12 cellular contexts compared by ENCODE assay signal in the genomic region with DNA sequence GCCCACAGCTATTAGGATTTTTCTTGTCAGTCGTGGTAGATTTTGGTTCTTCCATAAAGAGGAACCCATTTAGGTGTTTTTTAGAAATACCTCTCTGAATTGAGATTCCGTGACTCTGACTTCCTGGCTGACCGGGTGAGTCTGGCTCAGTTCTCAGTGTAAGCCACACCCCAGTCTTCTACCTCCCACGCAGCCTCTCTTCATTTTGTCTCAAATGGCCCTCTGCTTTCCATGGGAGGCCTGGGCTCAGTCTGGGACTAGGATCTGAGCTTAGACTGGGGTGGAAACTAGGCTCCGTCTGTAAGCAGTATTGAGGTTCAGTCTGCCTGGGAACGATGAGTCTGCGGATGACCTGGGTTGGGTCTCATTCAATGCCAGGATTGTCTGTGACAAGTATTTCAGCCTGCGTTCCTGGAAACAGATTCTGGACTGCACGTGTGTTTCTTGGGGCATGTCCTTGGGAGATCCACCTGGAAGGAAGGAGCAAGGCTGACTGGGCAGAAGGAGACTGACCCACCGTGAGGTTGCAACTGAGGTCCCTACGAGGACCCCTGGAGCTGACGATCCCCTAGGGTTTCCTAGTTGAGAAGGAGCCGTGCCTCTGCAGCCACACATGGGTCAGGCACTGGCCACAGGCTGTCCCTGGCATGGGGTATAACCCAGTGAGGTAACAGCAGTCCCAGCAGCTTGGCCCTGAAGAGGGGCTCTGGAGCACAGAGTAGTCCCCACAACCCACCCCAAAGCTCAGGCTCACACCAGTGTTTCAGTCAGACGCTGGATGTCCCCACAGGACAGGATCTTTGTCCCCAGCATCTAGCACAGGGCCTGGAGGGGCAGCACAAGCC. TPM values are rescaled to one million over a fixed set of nuclear protein-coding genes. Genes with fewer than 3 reads are reported as not detected.
DNase-seq lines count a peak whose midpoint lies in the region; ATAC-seq and TF ChIP-seq lines count a peak whose summit lies in the region.
"Had no signal": no experiment of that assay in that cellular context is flagged by ENCODE, and none has a peak within 500 bp of the region (broad histone marks: within the 10 kb centered on the region; RNA-seq: fewer than 3 reads in every experiment).

No MANE protein-coding gene starts in this region.

- H2AK5ac ChIP-seq in neuronal stem cell (ENCODE audit: low read depth, low read length) = peak overlapping the region; percentile 86

- H4K8ac ChIP-seq in neuronal stem cell (ENCODE audit: low read depth, low read length) = no peak overlapping the region

- no peak for TF ChIP-seq CTCF in SU-DHL-6 (IDR thresholded peaks at IDR 0.05; ENCODE audit: insufficient read depth, low read length, poor library complexity, severe bottlenecking)
- TF ChIP-seq CTCF in WERI-Rb-1 (IDR thresholded peaks at IDR 0.05; ENCODE audit: low read depth, low read length) = no peak

- no peak for DNase-seq in neuronal stem cell (ENCODE audit: low spot score)
- DNase-seq in AG08396 (ENCODE audit: low spot score) = no peak
- no peak for DNase-seq in WERI-Rb-1
- no peak for DNase-seq in middle frontal gyrus (ENCODE audit: extremely low spot score, low spot score)
- DNase-seq in HEK293T (ENCODE audit: extremely low spot score) = no peak
- DNase-seq: GF-D8, glutamatergic neuron had no signal

- H3K4me3 ChIP-seq in SU-DHL-6 (ENCODE audit: insufficient read depth, low read length, poor library complexity, severe bottlenecking) = peak overlapping the region; percentile 6
- no peak overlapping the region for H3K4me3 ChIP-seq in neuronal stem cell (ENCODE audit: low read length in 2 of 2)
- H3K4me3 ChIP-seq in WERI-Rb-1 (ENCODE audit: low read depth, low read length) = no peak overlapping the region
- H3K4me3 ChIP-seq: ascending aorta had no signal

- no peak overlapping the region for H2BK12ac ChIP-seq in neuronal stem cell (ENCODE audit: low read length)

- H3K9me2 ChIP-seq in SU-DHL-6 (replicated peaks; ENCODE audit: insufficient read depth, low read length) = no peaks in the 10 kb centered on the region

- peaks cover 5 to 24% of the 10 kb centered on the region in 2 donors for H3K4me1 ChIP-seq in neuronal stem cell (ENCODE audit: control insufficient read depth in 2 of 2, insufficient read depth in 1 of 2, low read depth in 1 of 2, low read length in 2 of 2)
- H3K4me1 ChIP-seq: ascending aorta had no signal

- POLR2A ChIA-PET in HEK293T (lab: Yijun Ruan, JAX) = no interaction called here

- H3K4ac ChIP-seq in neuronal stem cell (ENCODE audit: low read length) = no peak overlapping the region

- H4K20me1 ChIP-seq in SU-DHL-6 (ENCODE audit: low read depth, low read length) = no peaks in the 10 kb centered on the region

- H3K9ac ChIP-seq in SU-DHL-6 (ENCODE audit: low read length) (peak overlapping the region; percentile 66), neuronal stem cell (ENCODE audit: low read depth, low read length, poor library complexity) (peak overlapping the region; percentile 80)

- H3K4me2 ChIP-seq in SU-DHL-6 (ENCODE audit: low read depth, low read length, poor library complexity, severe bottlenecking) (peak overlapping the region; percentile 57), neuronal stem cell (ENCODE audit: insufficient read depth, low read length, poor library complexity, severe bottlenecking) (no peak overlapping the region)

- H3K9me3 ChIP-seq in SU-DHL-6 (ENCODE audit: insufficient read depth, low read length) (no peaks in the 10 kb centered on the region), neuronal stem cell (replicated peaks in 1 of 2; ENCODE audit: control insufficient read depth in 2 of 2, insufficient read depth in 1 of 2, low read depth in 1 of 2, low read length in 2 of 2) (peaks cover 0 to 10% of the 10 kb centered on the region in 2 donors), WERI-Rb-1 (ENCODE audit: severe bottlenecking) (no peaks in the 10 kb centered on the region)
- H3K9me3 ChIP-seq: ascending aorta had no signal

- H2BK5ac ChIP-seq in neuronal stem cell (ENCODE audit: low read length) = peak overlapping the region; percentile 61

- H3F3A ChIP-seq in SU-DHL-6 (ENCODE audit: insufficient read depth) = peaks cover 89% of the 10 kb centered on the region

- ATAC-seq in GM18519 (IDR thresholded peaks at IDR 0.05; ENCODE audit: low FRiP score, unreplicated experiment) (peak; percentile 22), HG02623 (IDR thresholded peaks at IDR 0.05; ENCODE audit: unreplicated experiment) (peak; percentile 25)
- ATAC-seq: activated CD4-positive, CD25-positive, alpha-beta regulatory T cell treated with anti-CD3 and anti-CD28 coated beads, Interleukin-2, amount 50 U/mL, for 24 hours had no signal

- H3K79me2 ChIP-seq in SU-DHL-6 (ENCODE audit: insufficient read depth, low read length) = no peaks in the 10 kb centered on the region

- H3K18ac ChIP-seq in neuronal stem cell (ENCODE audit: low read length) = peak overlapping the region; percentile 70

- CTCF ChIA-PET in HEK293T (lab: Yijun Ruan, JAX) = no interaction called here

- H2BK120ac ChIP-seq in neuronal stem cell (ENCODE audit: low read depth, low read length) = no peak overlapping the region

- H3K79me1 ChIP-seq in neuronal stem cell (ENCODE audit: low read depth, low read length) = peaks cover 4% of the 10 kb centered on the region

- H3K27ac ChIP-seq in SU-DHL-6 (ENCODE audit: low read depth, low read length) (peak overlapping the region; percentile 94), neuronal stem cell (replicated peaks; ENCODE audit: low read length) (no peak overlapping the region), WERI-Rb-1 (no peak overlapping the region)
- H3K27ac ChIP-seq: ascending aorta had no signal

- H2AFZ ChIP-seq in SU-DHL-6 (ENCODE audit: low read depth, low read length, severe bottlenecking) (no peak overlapping the region), neuronal stem cell (ENCODE audit: low read length) (peak overlapping the region; percentile 79)

- H2BK15ac ChIP-seq in neuronal stem cell (ENCODE audit: low read length) = peak overlapping the region; percentile 24

- WGBS in neuronal stem cell (ENCODE audit: extremely low coverage in 2 of 2, insufficient read length in 2 of 2, insufficient replicate concordance in 1 of 2), 2 donors = no CpG with 5 or more reads among the region's 14 CpGs

- no peak overlapping the region for H3K14ac ChIP-seq in neuronal stem cell (ENCODE audit: low read length)

- H3K27me3 ChIP-seq in SU-DHL-6 (ENCODE audit: low read length) (no peaks in the 10 kb centered on the region), neuronal stem cell (ENCODE audit: control insufficient read depth in 3 of 3, insufficient read depth in 3 of 3, low read depth in 1 of 3, low read length in 3 of 3) (peaks cover 0 to 7% (median 0%) of the 10 kb centered on the region in 3 experiments), WERI-Rb-1 (ENCODE audit: insufficient read depth, low read depth, severe bottlenecking) (no peaks in the 10 kb centered on the region)
- H3K27me3 ChIP-seq: ascending aorta had no signal

- no peaks in the 10 kb centered on the region for H3K36me3 ChIP-seq in SU-DHL-6 (ENCODE audit: low read length)
- peaks cover 0 to 4% of the 10 kb centered on the region in 2 donors for H3K36me3 ChIP-seq in neuronal stem cell (replicated peaks in 1 of 2; ENCODE audit: control insufficient read depth in 2 of 2, insufficient read depth in 2 of 2, low read length in 2 of 2)
- no peaks in the 10 kb centered on the region for H3K36me3 ChIP-seq in WERI-Rb-1
- H3K36me3 ChIP-seq: ascending aorta had no signal

- peak overlapping the region; percentile 67 for H3K23ac ChIP-seq in neuronal stem cell (ENCODE audit: low read depth, low read length, poor library complexity)

- H4K91ac ChIP-seq in neuronal stem cell (ENCODE audit: low read depth, low read length, poor library complexity) = no peak overlapping the region

TF ChIP-seq in HEK293T, 16 proteins besides CTCF, POLR2A, EP300 and RAD21:
- TF ChIP-seq LEF1 (IDR thresholded peaks at IDR 0.05; ENCODE audit: borderline replicate concordance) (no peak), FOXK2 (IDR thresholded peaks at IDR 0.05) (no peak), ELF4 (IDR thresholded peaks at IDR 0.05) (no peak), L3MBTL2 (conservative IDR thresholded peaks at IDR 0.05) (no peak), SUZ12 (IDR thresholded peaks at IDR 0.05) (no peak), BHLHE40 (IDR thresholded peaks at IDR 0.05; ENCODE audit: borderline replicate concordance) (no peak), CTBP1 (IDR thresholded peaks at IDR 0.05; ENCODE audit: borderline replicate concordance) (no peak), SP1 (IDR thresholded peaks at IDR 0.05) (no peak), ZNF384 (IDR thresholded peaks at IDR 0.05) (no peak), HDGF (IDR thresholded peaks at IDR 0.05; ENCODE audit: borderline replicate concordance) (no peak), FOXM1 (IDR thresholded peaks at IDR 0.05; ENCODE audit: borderline replicate concordance) (no peak), NFRKB (IDR thresholded peaks at IDR 0.05) (no peak), ARNT (IDR thresholded peaks at IDR 0.05) (no peak), FOXA1 (IDR thresholded peaks at IDR 0.05) (no peak), TARDBP (IDR thresholded peaks at IDR 0.05) (no peak)
- TF ChIP-seq, protein P1, sequence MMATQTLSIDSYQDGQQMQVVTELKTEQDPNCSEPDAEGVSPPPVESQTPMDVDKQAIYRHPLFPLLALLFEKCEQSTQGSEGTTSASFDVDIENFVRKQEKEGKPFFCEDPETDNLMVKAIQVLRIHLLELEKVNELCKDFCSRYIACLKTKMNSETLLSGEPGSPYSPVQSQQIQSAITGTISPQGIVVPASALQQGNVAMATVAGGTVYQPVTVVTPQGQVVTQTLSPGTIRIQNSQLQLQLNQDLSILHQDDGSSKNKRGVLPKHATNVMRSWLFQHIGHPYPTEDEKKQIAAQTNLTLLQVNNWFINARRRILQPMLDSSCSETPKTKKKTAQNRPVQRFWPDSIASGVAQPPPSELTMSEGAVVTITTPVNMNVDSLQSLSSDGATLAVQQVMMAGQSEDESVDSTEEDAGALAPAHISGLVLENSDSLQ (IDR thresholded peaks at IDR 0.05) = no peak
TF ChIP-seq in HEK293T: peak in this region for 0.

RNA-seq across cellular contexts. Expression of a gene that starts 12.3 kb away (rescaled TPM):
- 41.7 TPM for polyA plus RNA-seq in neuronal stem cell (2013, experiment 1 of 2)
- polyA plus RNA-seq in neuronal stem cell (2013, experiment 2 of 2) = 41.7 TPM
